ENCODE assay signal across 14 cellular contexts in the genomic region with DNA sequence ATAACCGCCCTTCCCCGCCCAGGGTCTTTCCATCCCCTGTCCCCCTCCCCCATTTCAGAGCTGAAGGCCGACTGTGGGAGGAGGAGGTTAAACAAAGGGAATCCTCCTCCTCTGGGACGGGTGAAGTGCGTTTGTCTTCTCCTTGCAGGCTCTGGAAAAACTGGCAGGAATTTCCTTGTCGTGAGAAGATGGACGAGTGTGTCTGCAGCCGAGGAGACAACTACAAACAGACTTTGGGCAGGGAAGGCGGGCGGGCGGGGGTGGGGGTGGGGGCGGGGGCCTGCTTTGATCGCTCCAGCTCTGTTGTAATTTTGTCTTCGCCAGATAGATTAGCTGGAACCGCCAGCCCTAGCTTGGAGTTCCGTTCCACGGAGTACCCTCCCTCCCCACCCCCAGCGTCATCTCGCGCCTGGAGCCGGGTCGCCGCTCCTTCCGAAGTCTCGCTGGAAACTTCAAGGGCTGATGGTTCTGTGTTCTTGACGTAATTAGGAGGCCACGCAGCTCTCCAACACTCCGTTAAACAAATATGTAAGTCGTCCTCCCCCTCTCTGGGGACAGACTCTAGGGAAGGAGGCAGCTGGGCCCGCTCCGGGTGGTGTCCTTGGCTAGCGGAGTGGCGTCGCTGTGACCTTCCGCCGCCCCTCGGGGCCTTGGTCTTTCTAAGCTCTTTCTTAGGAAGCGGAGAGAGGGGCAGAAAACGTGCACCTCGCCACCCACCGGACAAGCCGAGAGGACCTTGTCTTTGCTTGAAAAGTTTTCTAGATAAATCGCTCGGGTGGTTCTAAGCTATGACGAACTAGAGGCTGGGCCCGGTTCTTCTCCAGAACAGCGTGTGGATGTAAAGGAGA. TPM values are rescaled to one million over a fixed set of nuclear protein-coding genes. Genes with fewer than 3 reads are reported as not detected.
A peak's percentile ranks its signal among the peaks of the same experiment; 100 is the strongest.
DNase-seq lines count a peak whose midpoint lies in the region; ATAC-seq and TF ChIP-seq lines count a peak whose summit lies in the region.
"Had no signal": no experiment of that assay in that cellular context is flagged by ENCODE, and none has a peak within 500 bp of the region (broad histone marks: within the 10 kb centered on the region; RNA-seq: fewer than 3 reads in every experiment).

No MANE protein-coding gene starts in this region.

- DNase-seq in breast epithelium (ENCODE audit: low spot score in 2 of 2) (no peak), MCF 10A (ENCODE audit: unreplicated experiment) (no peak), T-helper 17 cell (no peak), HK-2 (ENCODE audit: unreplicated experiment) (no peak)
- DNase-seq in stimulated activated naive CD8-positive, alpha-beta T cell treated with anti-CD3 and anti-CD28 coated beads, Interleukin-15, amount 100 ng/mL, for 72 hours, result no peak
- DNase-seq: activated CD4-positive, CD25-positive, alpha-beta regulatory T cell; KG1; NCI-H2171 treated with DMSO at 0.1 percent for 48 hours; Right ventricle myocardium superior; stomach had no signal

- H3K27me3 Mint-ChIP-seq in MCF 10A (ENCODE audit: insufficient read depth, unreplicated experiment) (peaks cover 8% of the 10 kb centered on the region), T-helper 17 cell (peaks cover 90% of the 10 kb centered on the region)
- H3K27me3 Mint-ChIP-seq in stimulated activated naive CD8-positive, alpha-beta T cell treated with anti-CD3 and anti-CD28 coated beads, Interleukin-15, amount 100 ng/mL, for 72 hours, result peaks cover 100% of the 10 kb centered on the region

- CTCF ChIA-PET in MCF 10A (lab: Yijun Ruan, JAX), result interaction anchor here (0.6 kb wide), 1 partner anchor 12 kb away, joined by 3 read pairs; no protein-coding TSS in a partner anchor

- peak overlapping the region in 1 of 2 donors; percentile 51 for H3K27ac ChIP-seq in breast epithelium
- H3K27ac ChIP-seq: stomach had no signal

- no peak for TF ChIP-seq POLR2A in breast epithelium (IDR thresholded peaks at IDR 0.05)

- H3K36me3 Mint-ChIP-seq in MCF 10A (ENCODE audit: insufficient read depth, unreplicated experiment) (peaks cover 6% of the 10 kb centered on the region), T-helper 17 cell (ENCODE audit: low read depth) (no peaks in the 10 kb centered on the region)

- H3K27ac Mint-ChIP-seq in MCF 10A (ENCODE audit: low read depth, unreplicated experiment), result no peak overlapping the region
- peak overlapping the region; percentile 39 for H3K27ac Mint-ChIP-seq in T-helper 17 cell
- H3K27ac Mint-ChIP-seq in stimulated activated naive CD8-positive, alpha-beta T cell treated with anti-CD3 and anti-CD28 coated beads, Interleukin-15, amount 100 ng/mL, for 72 hours, result no peak overlapping the region

- H3K36me3 ChIP-seq in breast epithelium (no peaks in the 10 kb centered on the region), iPS-15b (ENCODE audit: control insufficient read depth, insufficient read depth, low read length) (no peaks in the 10 kb centered on the region)
- H3K36me3 ChIP-seq: stomach had no signal

- TF ChIP-seq CTCF in breast epithelium (IDR thresholded peaks at IDR 0.05) (no peak), MCF 10A (IDR thresholded peaks at IDR 0.05; ENCODE audit: unreplicated experiment) (no peak)

- H3K4me3 Mint-ChIP-seq in MCF 10A (ENCODE audit: unreplicated experiment) (no peak overlapping the region), T-helper 17 cell (no peak overlapping the region)
- H3K4me3 Mint-ChIP-seq in stimulated activated naive CD8-positive, alpha-beta T cell treated with anti-CD3 and anti-CD28 coated beads, Interleukin-15, amount 100 ng/mL, for 72 hours, result peak overlapping the region; percentile 30 to 71

- peaks cover 0 to 7% of the 10 kb centered on the region in 2 donors for H3K4me1 ChIP-seq in breast epithelium
- peaks cover 36% of the 10 kb centered on the region for H3K4me1 ChIP-seq in iPS-15b (ENCODE audit: control insufficient read depth, insufficient read depth, low read length)

- POLR2A ChIA-PET in MCF 10A (lab: Yijun Ruan, JAX), result no interaction called here

- no peaks in the 10 kb centered on the region for H3K9me3 ChIP-seq in breast epithelium
- peaks cover 5% of the 10 kb centered on the region for H3K9me3 ChIP-seq in T-helper 17 cell (ENCODE audit: control insufficient read depth, low read length, poor library complexity, severe bottlenecking)
- no peaks in the 10 kb centered on the region for H3K9me3 ChIP-seq in iPS-15b (ENCODE audit: control insufficient read depth, insufficient read depth, low read length)

- ATAC-seq in T-helper 17 cell, result no peak
- ATAC-seq in stimulated activated naive CD8-positive, alpha-beta T cell treated with anti-CD3 and anti-CD28 coated beads, Interleukin-15, amount 100 ng/mL, for 72 hours, result no peak
- no peak for ATAC-seq in HG03378 (IDR thresholded peaks at IDR 0.05; ENCODE audit: unreplicated experiment)
- no peak for ATAC-seq in GM18517 (IDR thresholded peaks at IDR 0.05; ENCODE audit: unreplicated experiment)
- ATAC-seq: esophagus mucosa had no signal

- intact Hi-C loops in breast epithelium (cut with DNase I; ENCODE audit: low total_unique reads), result no loop called here
- intact Hi-C loops in MCF 10A (cut with micrococcal nuclease), result no loop called here

- H3K27me3 ChIP-seq in breast epithelium, result peaks cover 11 to 82% of the 10 kb centered on the region in 2 donors
- peaks cover 79% of the 10 kb centered on the region for H3K27me3 ChIP-seq in iPS-15b (ENCODE audit: control insufficient read depth, insufficient read depth, low read length)

- H3K4me3 ChIP-seq in breast epithelium (peak overlapping the region in 2 of 3 donors; percentile 3 to 55), iPS-15b (ENCODE audit: low read depth, low read length) (peak overlapping the region; percentile 72)
- H3K4me3 ChIP-seq: stomach had no signal

- no TSS peak for BruUV-seq in MCF 10A (replicated peaks; lab: Mats Ljungman, UMichigan)

- H3K9me3 Mint-ChIP-seq in MCF 10A (ENCODE audit: unreplicated experiment), result no peaks in the 10 kb centered on the region
- no peaks in the 10 kb centered on the region for H3K9me3 Mint-ChIP-seq in stimulated activated naive CD8-positive, alpha-beta T cell treated with anti-CD3 and anti-CD28 coated beads, Interleukin-15, amount 100 ng/mL, for 72 hours

- no peak overlapping the region for H3K9ac ChIP-seq in iPS-15b (ENCODE audit: low read depth, low read length)

- no peaks in the 10 kb centered on the region for H3K4me1 Mint-ChIP-seq in MCF 10A (ENCODE audit: insufficient read depth, unreplicated experiment)
- peaks cover 29% of the 10 kb centered on the region for H3K4me1 Mint-ChIP-seq in T-helper 17 cell
- H3K4me1 Mint-ChIP-seq in stimulated activated naive CD8-positive, alpha-beta T cell treated with anti-CD3 and anti-CD28 coated beads, Interleukin-15, amount 100 ng/mL, for 72 hours, result peaks cover 54% of the 10 kb centered on the region

RNA-seq across cellular contexts. Expression of gene SP9, which starts 6.2 kb away (rescaled TPM):
- total RNA-seq in breast epithelium (under 1 TPM in 2 of 3 donors, not detected in 1; 0.33 to 0.80 TPM), MCF 10A (2022) (not detected in 2 replicates), T-helper 17 cell (not detected)
- total RNA-seq: esophagus mucosa, Right ventricle myocardium superior, stomach had no signal

Comparison
In these comparisons a context has a peak if more than half of its experiments do, and no peak if none do; other contexts are left out.
1. H3K4me3 Mint-ChIP-seq: peak in stimulated activated naive CD8-positive, alpha-beta T cell treated with anti-CD3 and anti-CD28 coated beads, Interleukin-15, amount 100 ng/mL, for 72 hours (2 of 2); none in MCF 10A (single experiment) and T-helper 17 cell (single experiment).